25 cellular contexts compared by ENCODE assay signal in the genomic region with DNA sequence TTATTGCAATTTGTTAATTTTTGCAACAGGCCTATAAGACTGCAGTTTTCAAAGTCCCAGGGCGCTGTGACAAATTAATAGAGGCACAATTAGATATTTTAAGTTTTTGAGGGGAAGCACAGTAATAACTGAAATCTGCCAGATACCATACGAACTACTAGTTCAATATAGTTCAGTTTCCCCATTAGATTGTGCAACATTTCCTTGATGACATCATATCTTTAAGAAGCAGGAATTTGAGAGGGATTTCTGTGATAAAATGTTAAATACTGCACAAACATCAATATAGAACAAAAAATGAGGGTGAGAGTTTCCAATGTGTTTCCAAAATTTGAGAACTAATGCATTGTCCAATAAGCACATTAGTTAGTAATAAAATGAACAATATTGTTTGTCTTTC. TPM values are rescaled to one million over a fixed set of nuclear protein-coding genes. Genes with fewer than 3 reads are reported as not detected.
"Had no signal": no experiment of that assay in that cellular context is flagged by ENCODE, and none has a peak within 500 bp of the region (broad histone marks: within the 10 kb centered on the region; RNA-seq: fewer than 3 reads in every experiment).

No MANE protein-coding gene starts in this region.

- DNase-seq: KBM-7, NCI-H1092, NCI-H1105 treated with DMSO at 0.1 percent for 48 hours, NCI-H1417 treated with DMSO at 0.1 percent for 48 hours, NCI-H146, NCI-H1694 treated with DMSO at 0.1 percent for 48 hours, NCI-H1930, NCI-H2081, NCI-H2107, NCI-H2227 treated with DMSO at 0.1 percent for 48 hours, NCI-H524, NCI-H526 treated with DMSO at 0.1 percent for 48 hours, NCI-H748 treated with DMSO at 0.1 percent for 48 hours, Right ventricle myocardium superior, RPMI8226, SIG-M5, SW 1271, T-cell had no signal

- H3K9me3 ChIP-seq: SJSA1 had no signal

- H3K4me3 Mint-ChIP-seq: T-cell had no signal

- H3K4me1 Mint-ChIP-seq: T-cell had no signal

- H3K27ac Mint-ChIP-seq: T-cell had no signal

- H3K27me3 ChIP-seq: SJSA1 had no signal

- H3K36me3 Mint-ChIP-seq: T-cell had no signal

- H3K27ac ChIP-seq: SJSA1, SK-N-MC had no signal

- H3K36me3 ChIP-seq: SJSA1 had no signal

- H3K4me1 ChIP-seq: SJSA1 had no signal

- H3K4me3 ChIP-seq: SJSA1, SK-N-MC had no signal

- FAIRE-seq: HTR-8/SVneo, RCC 7860 had no signal

RNA-seq across cellular contexts. Expression of a gene that starts 56.7 kb away (rescaled TPM):
- total RNA-seq: LHCN-M2, MCF 10A, NCI-H460, SJSA1 had no signal
